ENCODE assay signal across 16 cellular contexts in the genomic region with DNA sequence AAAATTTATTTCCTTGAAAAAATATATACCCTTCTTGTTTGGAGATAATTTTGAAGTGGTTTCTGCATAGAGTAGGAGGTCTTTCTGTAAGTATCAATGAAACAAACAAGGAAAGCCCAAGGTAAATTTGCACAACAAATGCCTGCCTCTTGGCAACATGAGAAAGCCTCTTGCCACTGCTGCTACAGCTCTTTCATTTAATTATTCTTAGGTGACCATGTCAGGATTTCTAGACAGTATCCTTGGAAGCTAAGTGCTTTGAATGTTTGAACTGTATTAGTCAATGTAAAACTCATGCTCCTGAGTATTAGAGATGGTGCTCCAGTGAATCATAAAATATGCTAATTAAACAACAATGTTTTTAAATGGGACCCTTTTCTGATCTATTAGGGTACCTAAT.
"Had no signal": no experiment of that assay in that cellular context is flagged by ENCODE, and none has a peak within 500 bp of the region (broad histone marks: within the 10 kb centered on the region; RNA-seq: fewer than 3 reads in every experiment).

No MANE protein-coding gene starts in this region.

- H3K27me3 ChIP-seq: esophagus squamous epithelium, heart right ventricle, right atrium auricular region, tibial nerve, vagina had no signal

- H3K9me3 ChIP-seq: esophagus squamous epithelium, heart right ventricle, right atrium auricular region, tibial nerve, vagina had no signal

- H3K27ac ChIP-seq: esophagus squamous epithelium, heart right ventricle, right atrium auricular region, tibial nerve, vagina, VCaP had no signal

- H3K4me1 ChIP-seq: esophagus squamous epithelium, heart right ventricle, right atrium auricular region, tibial nerve, vagina had no signal

- H3K4me3 Mint-ChIP-seq: activated naive CD8-positive, alpha-beta T cell; activated T-helper 1 cell treated with anti-CD3 and anti-CD28 coated beads, Interleukin-12 subunit alpha, Interleukin-12 subunit beta, Interleukin-2, Interleukin-4 antibody, amounts not matched to agents 30 ng/mL and 10 ng/mL and 1 ng/mL, durations not matched to agents 14 hours and 24 hours and 36 hours; stimulated activated naive CD8-positive, alpha-beta T cell treated with anti-CD3 and anti-CD28 coated beads, Interleukin-15, Interleukin-2, amounts not matched to agents 100 ng/mL and 50 ng/mL, for 24 hours; T-helper 1 cell treated with Interleukin-12 subunit alpha and Interleukin-12 subunit beta and Interleukin-4 antibody, amounts not matched to agents 30 μg/mL and 1 μg/mL, for 36 hours had no signal

- H3K9me3 Mint-ChIP-seq: activated T-helper 1 cell treated with anti-CD3 and anti-CD28 coated beads, Interleukin-12 subunit alpha, Interleukin-12 subunit beta, Interleukin-2, Interleukin-4 antibody, amounts not matched to agents 30 ng/mL and 10 ng/mL and 1 ng/mL, durations not matched to agents 14 hours and 24 hours and 36 hours; stimulated activated naive CD8-positive, alpha-beta T cell treated with anti-CD3 and anti-CD28 coated beads, Interleukin-15, Interleukin-2, amounts not matched to agents 100 ng/mL and 50 ng/mL, for 24 hours; T-helper 1 cell treated with Interleukin-12 subunit alpha and Interleukin-12 subunit beta and Interleukin-4 antibody, amounts not matched to agents 30 μg/mL and 1 μg/mL, for 36 hours had no signal

- ATAC-seq: heart right ventricle, left lobe of liver had no signal

- H3K36me3 ChIP-seq: esophagus squamous epithelium, heart right ventricle, right atrium auricular region, tibial nerve, vagina had no signal

- H3K36me3 Mint-ChIP-seq: activated naive CD8-positive, alpha-beta T cell had no signal

- H3K4me3 ChIP-seq: esophagus squamous epithelium, heart right ventricle, right atrium auricular region, tibial nerve, vagina had no signal

- H3K27ac Mint-ChIP-seq: activated naive CD8-positive, alpha-beta T cell; activated T-helper 1 cell treated with anti-CD3 and anti-CD28 coated beads, Interleukin-12 subunit alpha, Interleukin-12 subunit beta, Interleukin-2, Interleukin-4 antibody, amounts not matched to agents 30 ng/mL and 10 ng/mL and 1 ng/mL, durations not matched to agents 14 hours and 24 hours and 36 hours; stimulated activated naive CD8-positive, alpha-beta T cell treated with anti-CD3 and anti-CD28 coated beads, Interleukin-15, Interleukin-2, amounts not matched to agents 100 ng/mL and 50 ng/mL, for 24 hours; T-helper 1 cell treated with Interleukin-12 subunit alpha and Interleukin-12 subunit beta and Interleukin-4 antibody, amounts not matched to agents 30 μg/mL and 1 μg/mL, for 36 hours had no signal

- H3K27me3 Mint-ChIP-seq: activated naive CD8-positive, alpha-beta T cell; stimulated activated naive CD8-positive, alpha-beta T cell treated with anti-CD3 and anti-CD28 coated beads, Interleukin-15, Interleukin-2, amounts not matched to agents 100 ng/mL and 50 ng/mL, for 24 hours had no signal

- DNase-seq: activated CD4-positive, alpha-beta T cell treated with anti-CD3 and anti-CD28 coated beads, Interleukin-2, amount 50 U/mL, for 48 hours; activated gamma-delta T cell treated with Interleukin-2 at 50 U/mL for 16 hours; activated T-cell treated with anti-CD3 and anti-CD28 coated beads for 4 hours; effector CD4-positive, alpha-beta T cell; esophagus squamous epithelium; heart right ventricle; mammary epithelial cell had no signal
